10 cellular contexts compared by ENCODE assay signal in the genomic region with DNA sequence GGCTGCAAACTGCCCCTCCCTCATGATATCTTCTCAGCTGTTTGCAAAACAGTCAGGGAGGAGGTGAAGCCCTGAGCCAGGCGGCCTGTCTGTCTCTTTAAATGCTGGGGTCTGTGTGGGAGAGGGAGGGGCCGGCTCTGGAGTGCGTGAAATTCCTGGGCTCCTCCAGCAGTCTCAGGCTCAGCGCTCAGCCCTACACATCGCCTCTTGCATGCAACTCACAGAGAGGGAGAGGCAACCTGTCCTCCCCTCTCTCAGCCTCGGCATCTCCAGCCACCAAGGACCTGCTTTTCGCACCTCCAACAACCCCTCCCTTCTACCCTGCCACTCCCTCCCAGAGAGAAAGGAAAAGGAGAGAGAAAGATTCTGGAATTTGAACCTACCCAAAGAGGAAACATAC. TPM values are rescaled to one million over a fixed set of nuclear protein-coding genes. Genes with fewer than 3 reads are reported as not detected.
DNase-seq lines count a peak whose midpoint lies in the region; ATAC-seq and TF ChIP-seq lines count a peak whose summit lies in the region.
"Had no signal": no experiment of that assay in that cellular context is flagged by ENCODE, and none has a peak within 500 bp of the region (broad histone marks: within the 10 kb centered on the region; RNA-seq: fewer than 3 reads in every experiment).

Gene NRXN3, plus strand, starts transcription at position 171 of the 400 bp plus-strand sequence. CDS start 72,721 bp downstream, outside the sequence.

- 0% methylated on average over 7 of the region's 7 CpGs for WGBS in HUES64

- H3K4me1 ChIP-seq in HUES64 (ENCODE audit: insufficient read depth, low read length): peaks cover 13% of the 10 kb centered on the region; the same call in 1 of the 2 replicates

- H3K36me3 ChIP-seq in HUES64 (ENCODE audit: insufficient read depth, low read length): no peaks in the 10 kb centered on the region

- no peak for TF ChIP-seq CTCF in HFFc6 (IDR thresholded peaks at IDR 0.05)
- TF ChIP-seq CTCF in GM13976 (IDR thresholded peaks at IDR 0.05; ENCODE audit: borderline replicate concordance, control extremely low read depth, extremely low read depth, insufficient read depth, missing control alignments): no peak

- peak in 37 of 56 donors; percentile 6 to 69 (median 40) for DNase-seq in amygdala (lab: John Stamatoyannopoulos, UW)
- DNase-seq in iPS-NIHi7 (ENCODE audit: extremely low spot score): peak; percentile 87
- no peak for DNase-seq in sciatic nerve (ENCODE audit: low spot score)
- no peak for DNase-seq in central memory CD4-positive, alpha-beta T cell
- DNase-seq in activated T-helper 2 cell treated with anti-CD3 and anti-CD28 coated beads, Interferon-gamma antibody, Interleukin-2, Interleukin-4, amounts not matched to agents 10 μg/mL and 5 μg/mL and 100 μg/mL, durations not matched to agents 14 hours and 24 hours and 36 hours (ENCODE audit: low spot score): no peak
- DNase-seq in HFFc6: no peak
- DNase-seq in GM13976 (ENCODE audit: low spot score): no peak
- DNase-seq: activated gamma-delta T cell treated with Interleukin-2 at 50 U/mL for 16 hours, NCI-H510A treated with DMSO at 0.1 percent for 48 hours had no signal

- no peak within 1 kb of the TSS for H3K4me3 Mint-ChIP-seq in activated T-helper 2 cell treated with anti-CD3 and anti-CD28 coated beads, Interferon-gamma antibody, Interleukin-2, Interleukin-4, amounts not matched to agents 10 μg/mL and 5 μg/mL and 100 μg/mL, durations not matched to agents 14 hours and 24 hours and 36 hours (ENCODE audit: low read depth)
- no peak within 1 kb of the TSS for H3K4me3 Mint-ChIP-seq in HFFc6

- H3K9me3 ChIP-seq in HUES64 (ENCODE audit: insufficient read depth, low read depth, low read length): no peaks in the 10 kb centered on the region

- H3K36me3 Mint-ChIP-seq in activated T-helper 2 cell treated with anti-CD3 and anti-CD28 coated beads, Interferon-gamma antibody, Interleukin-2, Interleukin-4, amounts not matched to agents 10 μg/mL and 5 μg/mL and 100 μg/mL, durations not matched to agents 14 hours and 24 hours and 36 hours (ENCODE audit: low read depth): no peaks in the 10 kb centered on the region
- peaks cover 4% of the 10 kb centered on the region for H3K36me3 Mint-ChIP-seq in HFFc6 (ENCODE audit: low read depth)

- H3K27me3 Mint-ChIP-seq in activated T-helper 2 cell treated with anti-CD3 and anti-CD28 coated beads, Interferon-gamma antibody, Interleukin-2, Interleukin-4, amounts not matched to agents 10 μg/mL and 5 μg/mL and 100 μg/mL, durations not matched to agents 14 hours and 24 hours and 36 hours (ENCODE audit: low read depth): peaks cover 11% of the 10 kb centered on the region
- peaks cover 1% of the 10 kb centered on the region; the same call in 1 of the 2 replicates for H3K27me3 Mint-ChIP-seq in HFFc6 (ENCODE audit: insufficient read depth)

- no peaks in the 10 kb centered on the region for H3K27me3 ChIP-seq in HUES64 (ENCODE audit: insufficient read depth, low read length)

- no peak within 1 kb of the TSS for H3K27ac ChIP-seq in HUES64 (ENCODE audit: low read depth, low read length)

- no peaks in the 10 kb centered on the region for H3K4me1 Mint-ChIP-seq in activated T-helper 2 cell treated with anti-CD3 and anti-CD28 coated beads, Interferon-gamma antibody, Interleukin-2, Interleukin-4, amounts not matched to agents 10 μg/mL and 5 μg/mL and 100 μg/mL, durations not matched to agents 14 hours and 24 hours and 36 hours (ENCODE audit: low read depth)
- no peaks in the 10 kb centered on the region for H3K4me1 Mint-ChIP-seq in HFFc6 (ENCODE audit: low read depth)

- in situ Hi-C loops in GM13976 (cut with MboI; ENCODE audit: low sequenced_read_pairs, unreplicated experiment): no loop called here

- H3K9ac ChIP-seq in HUES64 (ENCODE audit: low read depth, low read length): peak within 1 kb of the TSS; percentile 29; the same call in 1 of the 2 replicates

- ATAC-seq in sciatic nerve: peak; percentile 38

- H3K27ac Mint-ChIP-seq in activated T-helper 2 cell treated with anti-CD3 and anti-CD28 coated beads, Interferon-gamma antibody, Interleukin-2, Interleukin-4, amounts not matched to agents 10 μg/mL and 5 μg/mL and 100 μg/mL, durations not matched to agents 14 hours and 24 hours and 36 hours: no peak within 1 kb of the TSS
- H3K27ac Mint-ChIP-seq in HFFc6: no peak within 1 kb of the TSS

- no peaks in the 10 kb centered on the region for H3K9me3 Mint-ChIP-seq in activated T-helper 2 cell treated with anti-CD3 and anti-CD28 coated beads, Interferon-gamma antibody, Interleukin-2, Interleukin-4, amounts not matched to agents 10 μg/mL and 5 μg/mL and 100 μg/mL, durations not matched to agents 14 hours and 24 hours and 36 hours
- H3K9me3 Mint-ChIP-seq in HFFc6: peaks cover 41% of the 10 kb centered on the region

- intact Hi-C loops in sciatic nerve (cut with DNase I): no loop called here
- intact Hi-C loops in activated T-helper 2 cell treated with anti-CD3 and anti-CD28 coated beads, Interferon-gamma antibody, Interleukin-2, Interleukin-4, amounts not matched to agents 10 μg/mL and 5 μg/mL and 100 μg/mL, durations not matched to agents 14 hours and 24 hours and 36 hours (cut with micrococcal nuclease): no loop called here

- peak within 1 kb of the TSS; percentile 52 for H3K4me3 ChIP-seq in HUES64 (ENCODE audit: low read length)

RNA-seq across cellular contexts. Expression of gene NRXN3, which starts in this region (rescaled TPM):
- polyA plus RNA-seq in HUES64 (2013, experiment 1 of 2): 3.6 TPM
- 3.2 TPM for polyA plus RNA-seq in HUES64 (2013, experiment 2 of 2)
- 38.1 TPM for total RNA-seq in sciatic nerve
- 0.07 TPM in 1 of 2 replicates, not detected in the other for total RNA-seq in activated T-helper 2 cell treated with anti-CD3 and anti-CD28 coated beads, Interferon-gamma antibody, Interleukin-2, Interleukin-4, amounts not matched to agents 10 μg/mL and 5 μg/mL and 100 μg/mL, durations not matched to agents 14 hours and 24 hours and 36 hours
- total RNA-seq in HFFc6 (2021; fragmentation: NEBNext Ultra II Directional; extraction: Animal tissue kit (Norgen Biotek cat#: 25700)): under 1 TPM in 4 of 6 experiments, not detected in 2; 0.07 to 0.28 (median 0.11) TPM

Comparison
In these comparisons a context has a peak if more than half of its experiments do, and no peak if none do; other contexts are left out.
1. RNA of gene NRXN3 (total RNA-seq): 38.1 TPM in sciatic nerve (single experiment); 0.07 to 0.28 TPM in HFFc6 and 0.07 TPM in activated T-helper 2 cell treated with anti-CD3 and anti-CD28 coated beads, Interferon-gamma antibody, Interleukin-2, Interleukin-4, amounts not matched to agents 10 μg/mL and 5 μg/mL and 100 μg/mL, durations not matched to agents 14 hours and 24 hours and 36 hours; every median in the first group is over 10 times any median in the second.
2. DNase-seq: peak in amygdala (37 of 56) and iPS-NIHi7 (single experiment); none in sciatic nerve (single experiment), central memory CD4-positive, alpha-beta T cell (single experiment), activated T-helper 2 cell treated with anti-CD3 and anti-CD28 coated beads, Interferon-gamma antibody, Interleukin-2, Interleukin-4, amounts not matched to agents 10 μg/mL and 5 μg/mL and 100 μg/mL, durations not matched to agents 14 hours and 24 hours and 36 hours (single experiment), HFFc6 (single experiment) and GM13976 (single experiment).